1 cellular context compared by ENCODE assay signal in genomic region chr4:176309046-176309445, GRCh38.
TF ChIP-seq lines count a peak whose summit lies in the region.

No MANE protein-coding gene starts in this region.

TF ChIP-seq in GM12878, 131 proteins besides CTCF, POLR2A, EP300 and RAD21 (continued from another document):
- TF ChIP-seq BCLAF1 (IDR thresholded peaks at IDR 0.05) (no peak), ATF3 (IDR thresholded peaks at IDR 0.05; ENCODE audit: borderline replicate concordance, extremely low read depth, low read depth, low read length) (no peak), USF2 (IDR thresholded peaks at IDR 0.05; ENCODE audit: borderline replicate concordance, low read depth, low read length) (no peak), ZNF622 (IDR thresholded peaks at IDR 0.05) (no peak), MXI1 (IDR thresholded peaks at IDR 0.05; ENCODE audit: low read depth, low read length) (no peak), KDM1A (IDR thresholded peaks at IDR 0.05; ENCODE audit: borderline replicate concordance) (no peak)
